In genomic region chr17:40319651-40320550, GRCh38 we compare ENCODE assay signal across 8 cellular contexts. TPM values are rescaled to one million over a fixed set of nuclear protein-coding genes. Genes with fewer than 3 reads are reported as not detected.
DNase-seq lines count a peak whose midpoint lies in the region; ATAC-seq and TF ChIP-seq lines count a peak whose summit lies in the region.

No MANE protein-coding gene starts in this region.

- H3K27me3 Mint-ChIP-seq in CD4-positive, alpha-beta T cell = no peaks in the 10 kb centered on the region
- no peaks in the 10 kb centered on the region for H3K27me3 Mint-ChIP-seq in nephron (ENCODE audit: low read depth)

- H3K4me1 ChIP-seq in breast epithelium (peaks cover 38 to 63% of the 10 kb centered on the region in 2 donors), upper lobe of left lung (peaks cover 91 to 96% (median 91%) of the 10 kb centered on the region in 4 donors)

- H3K36me3 Mint-ChIP-seq in CD4-positive, alpha-beta T cell (ENCODE audit: low read depth) = peaks cover 48% of the 10 kb centered on the region
- no peaks in the 10 kb centered on the region for H3K36me3 Mint-ChIP-seq in nephron (ENCODE audit: low read depth)

- H3K27ac ChIP-seq in CD4-positive, alpha-beta T cell (ENCODE audit: low read depth, low read length) = peak overlapping the region; percentile 99
- H3K27ac ChIP-seq in breast epithelium (peak overlapping the region; percentile 94 to 97), upper lobe of left lung (peak overlapping the region; percentile 93 to 96 (median 96))

- peaks cover 88% of the 10 kb centered on the region for H3K4me1 Mint-ChIP-seq in CD4-positive, alpha-beta T cell (ENCODE audit: low read depth)
- peaks cover 72% of the 10 kb centered on the region for H3K4me1 Mint-ChIP-seq in nephron

- CTCF ChIA-PET in CD4-positive, alpha-beta T cell (lab: Charles Lee) = interaction anchor here (1.0 to 4.7 kb wide), 4 partner anchors 21 to 213 kb away, joined by 3 to 25 read pairs (median 8); partner anchors contain the start of gene WIPF2

- POLR2A ChIA-PET in CD4-positive, alpha-beta T cell (lab: Charles Lee) = interaction anchor here (0.9 to 5.3 kb wide), 9 partner anchors 7 to 228 kb away, joined by 3 to 117 read pairs (median 7); partner anchors contain the start of genes RARA and WIPF2

- H3K9me3 ChIP-seq in CD4-positive, alpha-beta T cell (ENCODE audit: control insufficient read depth, low read length) = no peaks in the 10 kb centered on the region
- H3K9me3 ChIP-seq in breast epithelium = no peaks in the 10 kb centered on the region
- no peaks in the 10 kb centered on the region for H3K9me3 ChIP-seq in upper lobe of left lung

- peak overlapping the region; percentile 95 for H3K4me3 Mint-ChIP-seq in CD4-positive, alpha-beta T cell
- peak overlapping the region; percentile 93 to 99 (median 96) for H3K4me3 Mint-ChIP-seq in nephron

- TF ChIP-seq POLR2A in breast epithelium (IDR thresholded peaks at IDR 0.05) = no peak
- TF ChIP-seq POLR2A in upper lobe of left lung (IDR thresholded peaks at IDR 0.05) = peak in 1 of 4 donors; percentile 8

- H3K4me3 ChIP-seq in breast epithelium (peak overlapping the region; percentile 86 to 96 (median 91)), upper lobe of left lung (peak overlapping the region; percentile 82 to 98 (median 88))

- ATAC-seq in CD4-positive, alpha-beta T cell (ENCODE audit: poor library complexity) = peak; percentile 9
- no peak for ATAC-seq in upper lobe of left lung (ENCODE audit: low FRiP score in 2 of 2)

- in situ Hi-C loops in ACHN (cut with HindIII; ENCODE audit: low pct_ligation_motif_present, low pct_unique_long_range_greater_than_20kb, low sequenced_read_pairs) = loop anchor here (25.0 kb wide), 1 partner anchor 217 kb away; no protein-coding TSS in a partner anchor

- H3K36me3 ChIP-seq in breast epithelium (no peaks in the 10 kb centered on the region), upper lobe of left lung (no peaks in the 10 kb centered on the region)

- peak; percentile 55 to 86 (median 77) for DNase-seq in CD4-positive, alpha-beta T cell
- DNase-seq in T-helper 2 cell (peak; percentile 64 to 90 (median 84)), breast epithelium (ENCODE audit: low spot score in 2 of 2) (peak in 1 of 2 donors; percentile 53), upper lobe of left lung (peak in 1 of 2 donors; percentile 81), NCI-H1436 treated with DMSO at 0.1 percent for 48 hours (lab: John Stamatoyannopoulos, UW) (no peak), ACHN (no peak), islet precursor cell (no peak)

- no peak for TF ChIP-seq EP300 in upper lobe of left lung (IDR thresholded peaks at IDR 0.05)

- H3K27me3 ChIP-seq in CD4-positive, alpha-beta T cell (ENCODE audit: control insufficient read depth, insufficient read depth, low read length) = no peaks in the 10 kb centered on the region
- no peaks in the 10 kb centered on the region for H3K27me3 ChIP-seq in breast epithelium
- no peaks in the 10 kb centered on the region for H3K27me3 ChIP-seq in upper lobe of left lung

- H3K27ac Mint-ChIP-seq in CD4-positive, alpha-beta T cell = peak overlapping the region; percentile 99
- peak overlapping the region; percentile 93 to 96 (median 94) for H3K27ac Mint-ChIP-seq in nephron

- intact Hi-C loops in CD4-positive, alpha-beta T cell (cut with DNase I, micrococcal nuclease) = loop anchor here (1.0 to 5.0 kb wide), 3 partner anchors 17 to 287 kb away; partner anchors contain the start of gene CDC6 (in 1 of the 2)
- intact Hi-C loops in breast epithelium (cut with DNase I; ENCODE audit: low total_unique reads) = no loop called here

- 28 to 38% methylated on average over 10 of the region's 11 CpGs for WGBS in upper lobe of left lung, 2 donors

- no peak for TF ChIP-seq CTCF in CD4-positive, alpha-beta T cell (IDR thresholded peaks at IDR 0.05)
- no peak for TF ChIP-seq CTCF in breast epithelium (IDR thresholded peaks at IDR 0.05)
- TF ChIP-seq CTCF in nephron (IDR thresholded peaks at IDR 0.05; ENCODE audit: unreplicated experiment in 3 of 3) = no peak
- TF ChIP-seq CTCF in upper lobe of left lung (IDR thresholded peaks at IDR 0.05) = no peak

- no peaks in the 10 kb centered on the region for H3K9me3 Mint-ChIP-seq in CD4-positive, alpha-beta T cell
- H3K9me3 Mint-ChIP-seq in nephron = no peaks in the 10 kb centered on the region

RNA-seq across cellular contexts. Expression of gene RARA, which starts 10.9 kb away (rescaled TPM):
- 100 to 1,000 TPM; 114 to 115 TPM for total RNA-seq in CD4-positive, alpha-beta T cell
- total RNA-seq in breast epithelium = 10 to 100 TPM; 14.2 to 31.2 (median 25.2) TPM
- total RNA-seq in upper lobe of left lung = 10 to 100 TPM; 45.7 to 95.6 (median 85.9) TPM

RNA-seq across cellular contexts. Expression of gene CDC6, which starts 32.2 kb away (rescaled TPM):
- 1 to 10 TPM; 1.0 to 1.8 TPM for total RNA-seq in CD4-positive, alpha-beta T cell
- total RNA-seq in breast epithelium (under 1 TPM; 0.29 to 0.98 (median 0.80) TPM), upper lobe of left lung (1 to 10 TPM; 1.1 to 5.1 (median 2.3) TPM)

RNA-seq across cellular contexts. Expression of gene GJD3, which starts 44.6 kb away (rescaled TPM):
- not detected for total RNA-seq in CD4-positive, alpha-beta T cell
- total RNA-seq in breast epithelium = not detected
- 1 to 10 TPM in 4 of 6 donors, not detected in 2; 1.7 to 8.4 (median 4.5) TPM for total RNA-seq in upper lobe of left lung

Comparison
In these comparisons a context has a peak if more than half of its experiments do, and no peak if none do; other contexts are left out.
1. DNase-seq: peak in CD4-positive, alpha-beta T cell (10 of 10) and T-helper 2 cell (5 of 5); none in NCI-H1436 treated with DMSO at 0.1 percent for 48 hours (single experiment), ACHN (single experiment) and islet precursor cell (single experiment).
2. Peak in every context shown above with its lines, with median percentiles within 50 percentile points of each other: H3K27ac ChIP-seq.